Comparison of ENCODE assay signal across 14 cellular contexts in the genomic region with DNA sequence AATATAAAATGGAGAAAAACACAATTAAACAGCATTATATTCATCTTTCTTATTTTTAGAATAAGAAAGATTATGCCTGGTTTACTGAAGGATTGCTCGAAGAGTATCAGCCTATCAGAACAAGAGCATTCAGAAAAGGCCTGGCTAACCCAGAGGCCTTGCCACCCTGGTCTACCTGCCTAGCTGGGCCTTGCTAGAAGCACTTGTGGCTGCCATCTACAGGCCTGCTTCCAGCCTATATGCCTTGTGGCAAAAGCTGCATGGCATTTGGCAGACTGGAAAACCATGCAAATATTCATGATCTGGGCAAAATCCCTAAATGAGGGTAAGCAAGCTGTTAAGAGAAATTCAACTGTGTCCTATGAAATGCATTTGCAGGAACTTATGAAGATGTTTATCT. TPM values are rescaled to one million over a fixed set of nuclear protein-coding genes. Genes with fewer than 3 reads are reported as not detected.
A peak's percentile ranks its signal among the peaks of the same experiment; 100 is the strongest.
DNase-seq lines count a peak whose midpoint lies in the region; ATAC-seq and TF ChIP-seq lines count a peak whose summit lies in the region.
"Had no signal": no experiment of that assay in that cellular context is flagged by ENCODE, and none has a peak within 500 bp of the region (broad histone marks: within the 10 kb centered on the region; RNA-seq: fewer than 3 reads in every experiment).

No MANE protein-coding gene starts in this region.

- DNase-seq in NCI-H748 (lab: John Stamatoyannopoulos, UW; ENCODE audit: unreplicated experiment), result peak; percentile 32
- DNase-seq in NCI-H748 treated with DMSO at 0.1 percent for 48 hours (lab: John Stamatoyannopoulos, UW), result no peak
- DNase-seq in NCI-H1092 treated with DMSO at 0.1 percent for 48 hours (lab: John Stamatoyannopoulos, UW), result peak; percentile 29
- peak; percentile 5 for DNase-seq in choroid plexus epithelial cell (ENCODE audit: low read depth)
- DNase-seq in PC-9, result no peak
- DNase-seq: activated T-cell treated with anti-CD3 and anti-CD28 coated beads, Interleukin-2, amount 50 U/mL, for 4 hours; immature natural killer cell; Kasumi-1; sigmoid colon; stimulated activated naive B cell treated with anti-CD40 and anti-IgM and Interleukin-4, amounts not matched to agents 10 μg/mL and 1 μg/mL and 100 μg/mL, for 72 hours had no signal

- peak; percentile 44 for TF ChIP-seq CTCF in choroid plexus epithelial cell (conservative IDR thresholded peaks at IDR 0.05; ENCODE audit: low read depth, low read length)
- peak; percentile 52 for TF ChIP-seq CTCF in parathyroid adenoma (IDR thresholded peaks at IDR 0.05)
- TF ChIP-seq CTCF in PC-9 (conservative IDR thresholded peaks at IDR 0.05), result no peak; the same call in 1 of the 2 replicates

- no peak for ATAC-seq in HG03460 (IDR thresholded peaks at IDR 0.05; ENCODE audit: unreplicated experiment)
- ATAC-seq in HG03432 (IDR thresholded peaks at IDR 0.05; ENCODE audit: unreplicated experiment), result no peak
- ATAC-seq: activated T-cell treated with anti-CD3 and anti-CD28 coated beads, Interleukin-2, amount 50 U/mL, for 4 hours had no signal

- H3K9ac ChIP-seq in parathyroid adenoma, result no peak overlapping the region

- intact Hi-C loops in PC-9 (cut with micrococcal nuclease; ENCODE audit: unreplicated experiment), result loop anchor here (2.0 kb wide), 1 partner anchor 103 kb away; no protein-coding TSS in a partner anchor

- no peaks in the 10 kb centered on the region for H4K20me1 ChIP-seq in PC-9 (ENCODE audit: insufficient read depth)

- CTCF ChIA-PET in PC-9 (lab: Charles Lee), result no interaction called here

- no peaks in the 10 kb centered on the region for H3K79me2 ChIP-seq in parathyroid adenoma
- H3K79me2 ChIP-seq in PC-9 (ENCODE audit: low read depth), result no peaks in the 10 kb centered on the region

- no TSS peak for BruUV-seq in PC-9 (replicated peaks; lab: Mats Ljungman, UMichigan)

- H3F3A ChIP-seq in PC-9 (ENCODE audit: insufficient read depth, low read depth), result no peaks in the 10 kb centered on the region

- no peaks in the 10 kb centered on the region for H3K36me3 ChIP-seq in parathyroid adenoma (ENCODE audit: control insufficient read depth, insufficient read depth, low read length)
- no peaks in the 10 kb centered on the region for H3K36me3 ChIP-seq in PC-9 (ENCODE audit: low read depth)
- H3K36me3 ChIP-seq: sigmoid colon had no signal

- no peak overlapping the region for H3K4me3 ChIP-seq in choroid plexus epithelial cell (ENCODE audit: low read depth, low read length)
- H3K4me3 ChIP-seq in parathyroid adenoma (ENCODE audit: low read depth, low read length), result no peak overlapping the region
- H3K4me3 ChIP-seq in PC-9, result no peak overlapping the region
- H3K4me3 ChIP-seq: dorsolateral prefrontal cortex, sigmoid colon had no signal

- POLR2A ChIA-PET in PC-9 (lab: Charles Lee; ENCODE audit: unreplicated experiment), result no interaction called here

- no peaks in the 10 kb centered on the region for H3K9me2 ChIP-seq in PC-9 (ENCODE audit: insufficient read depth)

- H2AFZ ChIP-seq in parathyroid adenoma, result peak overlapping the region; percentile 71
- H2AFZ ChIP-seq in PC-9, result no peak overlapping the region

- peak overlapping the region; percentile 36 for H3K27ac ChIP-seq in parathyroid adenoma
- no peak overlapping the region for H3K27ac ChIP-seq in PC-9
- H3K27ac ChIP-seq: dorsolateral prefrontal cortex, sigmoid colon had no signal

- H3K9me3 ChIP-seq in parathyroid adenoma (ENCODE audit: control insufficient read depth, low read length), result no peaks in the 10 kb centered on the region
- H3K9me3 ChIP-seq in PC-9 (ENCODE audit: insufficient read depth, low read depth), result no peaks in the 10 kb centered on the region
- H3K9me3 ChIP-seq: sigmoid colon had no signal

- peaks cover 20% of the 10 kb centered on the region for H3K4me1 ChIP-seq in parathyroid adenoma
- H3K4me1 ChIP-seq in PC-9 (replicated peaks; ENCODE audit: insufficient read depth), result no peaks in the 10 kb centered on the region
- H3K4me1 ChIP-seq: sigmoid colon had no signal

- H3K4me2 ChIP-seq in parathyroid adenoma (ENCODE audit: low read length), result no peak overlapping the region
- H3K4me2 ChIP-seq in PC-9, result no peak overlapping the region

- no peaks in the 10 kb centered on the region for H3K27me3 ChIP-seq in parathyroid adenoma (ENCODE audit: control insufficient read depth, insufficient read depth, low read length)
- no peaks in the 10 kb centered on the region for H3K27me3 ChIP-seq in PC-9 (ENCODE audit: insufficient read depth, low read depth)
- H3K27me3 ChIP-seq: dorsolateral prefrontal cortex, sigmoid colon had no signal

RNA-seq across cellular contexts. Expression of gene ATP13A4, which starts 9.3 kb away (rescaled TPM):
- 0.22 TPM in 1 of 2 replicates, not detected in the other for total RNA-seq in PC-9 (2021)

RNA-seq across cellular contexts. Expression of gene OPA1, which starts 29.0 kb away (rescaled TPM):
- total RNA-seq in PC-9 (2021), result 105 and 120 TPM in 2 replicates

Comparison
In these comparisons a context has a peak if more than half of its experiments do, and no peak if none do; other contexts are left out.
1. DNase-seq: peak in NCI-H748 (single experiment), NCI-H1092 treated with DMSO at 0.1 percent for 48 hours (single experiment) and choroid plexus epithelial cell (single experiment); none in NCI-H748 treated with DMSO at 0.1 percent for 48 hours (single experiment) and PC-9 (0 of 2).